Comparison of ENCODE assay signal across 9 cellular contexts in the genomic region with DNA sequence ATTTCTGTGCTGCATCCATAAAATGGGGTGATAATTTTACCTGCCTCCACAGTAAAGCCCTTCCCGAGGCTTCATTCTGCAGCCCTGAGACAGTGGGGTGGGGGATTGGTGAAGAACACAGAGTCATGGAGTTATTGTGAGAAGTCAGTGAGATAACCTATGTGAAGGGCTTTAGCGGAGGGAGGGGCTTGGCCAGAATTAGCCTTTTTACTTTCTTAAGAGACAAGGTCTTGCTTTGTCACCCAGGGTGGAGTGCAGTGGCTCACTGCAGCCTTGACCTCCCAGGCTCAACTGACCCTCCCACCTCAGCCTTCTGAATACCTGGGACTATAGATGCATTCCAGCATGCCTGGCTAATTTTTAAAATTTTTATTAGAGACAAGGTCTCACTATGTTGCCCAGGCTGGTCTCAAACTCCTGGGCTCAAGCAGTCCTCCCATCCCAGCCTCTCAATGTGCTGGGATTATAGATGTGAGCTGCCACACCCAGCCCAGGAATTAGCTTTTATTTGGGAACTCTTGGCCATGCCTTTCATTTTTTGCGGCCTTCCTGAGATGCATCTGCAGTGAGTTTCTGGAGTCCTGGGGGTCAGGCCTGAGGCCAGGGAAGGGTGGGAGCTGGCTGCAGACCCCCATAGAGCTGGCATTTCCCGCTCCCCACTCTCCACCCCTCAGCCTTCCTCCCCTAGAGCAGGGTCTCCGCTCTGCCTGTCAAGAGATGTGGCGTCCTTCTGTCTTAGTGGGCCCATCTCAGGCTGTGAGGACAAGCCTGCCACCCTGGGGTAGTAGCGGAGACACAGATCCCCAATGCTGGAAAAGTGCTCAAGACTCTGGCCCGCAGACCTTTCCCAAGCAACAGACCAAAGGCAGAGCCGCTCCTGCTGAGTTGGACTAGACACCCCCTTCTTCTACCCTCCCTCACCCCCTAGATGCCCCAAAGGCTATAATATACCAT.
DNase-seq lines count a peak whose midpoint lies in the region; ATAC-seq and TF ChIP-seq lines count a peak whose summit lies in the region.
"Had no signal": no experiment of that assay in that cellular context is flagged by ENCODE, and none has a peak within 500 bp of the region (broad histone marks: within the 10 kb centered on the region; RNA-seq: fewer than 3 reads in every experiment).

No MANE protein-coding gene starts in this region.

- H3K4me1 ChIP-seq in heart right ventricle (peaks cover 86 to 100% (median 100%) of the 10 kb centered on the region in 9 donors), colonic mucosa (peaks cover 28% of the 10 kb centered on the region), urinary bladder (ENCODE audit: insufficient read depth) (peaks cover 9% of the 10 kb centered on the region)

- WGBS in heart right ventricle, 2 donors: 92 to 94% methylated on average over 9 of the region's 9 CpGs
- WGBS in urinary bladder: 88% methylated on average over 9 of the region's 9 CpGs

- TF ChIP-seq CTCF in heart right ventricle (IDR thresholded peaks at IDR 0.05) (no peak), colonic mucosa (IDR thresholded peaks at IDR 0.05) (no peak)

- H3K36me3 Mint-ChIP-seq in natural killer cell treated with Interleukin-12 subunit alpha and Interleukin-12 subunit beta and Interleukin-15 and Interleukin-18, amount 100 ng/mL, for 72 hours: no peaks in the 10 kb centered on the region

- H3K27ac ChIP-seq in heart right ventricle (peak overlapping the region; percentile 74 to 98 (median 93)), colonic mucosa (peak overlapping the region; percentile 69), urinary bladder (ENCODE audit: low read depth) (peak overlapping the region; percentile 84)

- peaks cover 34 to 56% of the 10 kb centered on the region in 2 donors for H3K4me1 Mint-ChIP-seq in natural killer cell treated with Interleukin-12 subunit alpha and Interleukin-12 subunit beta and Interleukin-15 and Interleukin-18, amount 100 ng/mL, for 72 hours (ENCODE audit: low read depth in 2 of 2)

- intact Hi-C loops in heart right ventricle (cut with DNase I): loop anchor here in 1 of 10 donors (5.0 kb wide), 2 partner anchors 37 to 73 kb away; no protein-coding TSS in a partner anchor
- intact Hi-C loops in left cardiac atrium (cut with DNase I): loop anchor here in 1 of 2 donors (10.0 kb wide), 1 partner anchor 71 kb away; no protein-coding TSS in a partner anchor
- intact Hi-C loops in colonic mucosa (cut with DNase I): no loop called here

- H3K27ac Mint-ChIP-seq in natural killer cell treated with Interleukin-12 subunit alpha and Interleukin-12 subunit beta and Interleukin-15 and Interleukin-18, amount 100 ng/mL, for 72 hours: peak overlapping the region; percentile 64 to 86

- no peaks in the 10 kb centered on the region for H3K9me3 Mint-ChIP-seq in natural killer cell treated with Interleukin-12 subunit alpha and Interleukin-12 subunit beta and Interleukin-15 and Interleukin-18, amount 100 ng/mL, for 72 hours

- H3K9me3 ChIP-seq in heart right ventricle (no peaks in the 10 kb centered on the region), colonic mucosa (no peaks in the 10 kb centered on the region)

- H3K27me3 Mint-ChIP-seq in natural killer cell treated with Interleukin-12 subunit alpha and Interleukin-12 subunit beta and Interleukin-15 and Interleukin-18, amount 100 ng/mL, for 72 hours: no peaks in the 10 kb centered on the region

- DNase-seq in heart right ventricle: no peak
- DNase-seq in left cardiac atrium: no peak
- no peak for DNase-seq in colonic mucosa
- DNase-seq in natural killer cell treated with Interleukin-12 subunit alpha and Interleukin-12 subunit beta and Interleukin-15 and Interleukin-18, amount 100 ng/mL, for 72 hours (ENCODE audit: low spot score): no peak
- DNase-seq in NCI-H1417 (lab: John Stamatoyannopoulos, UW): no peak
- DNase-seq in DMS153 treated with DMSO at 0.1 percent for 48 hours (lab: John Stamatoyannopoulos, UW; ENCODE audit: unreplicated experiment): no peak

- ATAC-seq in heart right ventricle: no peak
- ATAC-seq in left cardiac atrium: no peak
- ATAC-seq in natural killer cell treated with Interleukin-12 subunit alpha and Interleukin-12 subunit beta and Interleukin-15 and Interleukin-18, amount 100 ng/mL, for 72 hours: no peak
- ATAC-seq in GM18517 (IDR thresholded peaks at IDR 0.05; ENCODE audit: unreplicated experiment): no peak
- ATAC-seq: left colon had no signal

- H3K27me3 ChIP-seq in heart right ventricle (no peaks in the 10 kb centered on the region), colonic mucosa (no peaks in the 10 kb centered on the region)

- peaks cover 0 to 37% (median 8%) of the 10 kb centered on the region in 9 donors for H3K36me3 ChIP-seq in heart right ventricle
- no peaks in the 10 kb centered on the region for H3K36me3 ChIP-seq in colonic mucosa
- H3K36me3 ChIP-seq in urinary bladder (ENCODE audit: insufficient read depth): no peaks in the 10 kb centered on the region

- no peak overlapping the region for H3K4me3 Mint-ChIP-seq in natural killer cell treated with Interleukin-12 subunit alpha and Interleukin-12 subunit beta and Interleukin-15 and Interleukin-18, amount 100 ng/mL, for 72 hours

- peak overlapping the region; percentile 16 to 34 for H3K9ac ChIP-seq in colonic mucosa (ENCODE audit: low read depth in 2 of 2, low read length in 2 of 2)

- H3K4me3 ChIP-seq in heart right ventricle (no peak overlapping the region), colonic mucosa (no peak overlapping the region), urinary bladder (ENCODE audit: low read depth, low read length) (no peak overlapping the region)
